In the genomic region with DNA sequence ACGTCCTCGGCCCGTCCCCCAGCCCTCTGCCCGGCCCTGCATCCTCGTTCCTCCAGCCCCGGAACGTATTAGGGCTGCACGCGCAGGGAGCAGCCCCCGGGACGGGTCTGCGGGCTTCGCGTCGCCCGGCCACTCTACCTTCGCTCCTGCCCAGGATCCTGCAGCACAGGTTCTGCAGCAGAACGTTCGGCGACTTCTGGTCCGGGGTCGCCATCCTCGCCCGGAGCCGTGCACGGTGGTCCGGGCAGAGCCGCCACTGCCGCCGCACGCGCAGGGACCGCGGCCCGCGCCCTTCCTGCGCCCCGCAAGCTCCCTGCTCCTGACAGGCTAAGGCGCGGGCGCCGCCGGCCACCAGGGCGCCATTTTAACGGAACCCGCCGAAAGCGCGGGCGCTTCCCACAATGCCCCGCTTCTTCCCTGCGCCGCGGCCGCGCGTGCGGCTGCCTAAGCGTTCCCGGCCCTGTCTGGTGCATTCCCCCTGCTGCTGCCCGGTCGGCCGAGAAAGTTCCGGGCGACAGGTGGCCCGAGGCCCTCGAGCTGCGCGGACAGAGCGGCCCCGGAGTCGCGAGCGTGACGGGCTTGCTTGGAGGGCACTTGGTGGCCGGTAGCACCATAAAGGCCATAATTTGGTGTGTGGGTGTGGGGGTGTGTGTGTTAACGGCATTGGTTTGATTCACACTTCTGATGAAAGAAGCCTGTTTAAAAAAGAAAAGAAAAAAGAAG, we compare ENCODE assay signal across 8 cellular contexts. TPM values are rescaled to one million over a fixed set of nuclear protein-coding genes. Genes with fewer than 3 reads are reported as not detected.
DNase-seq lines count a peak whose midpoint lies in the region; ATAC-seq and TF ChIP-seq lines count a peak whose summit lies in the region.

Gene TUBGCP3, minus strand, starts transcription at position 387 of the 723 bp plus-strand sequence. Its CDS starts 173 bp downstream, at position 214.

- ATAC-seq in HG03378 (IDR thresholded peaks at IDR 0.05; ENCODE audit: unreplicated experiment), result peak; percentile 63

- TF ChIP-seq POLR2A in GM19193 (IDR thresholded peaks at IDR 0.05; ENCODE audit: extremely low read depth, insufficient read depth, insufficient read length), result peak; percentile 90

- no peak for TF ChIP-seq CTCF in BJ (IDR thresholded peaks at IDR 0.05; ENCODE audit: insufficient read depth, low read depth, low read length)
- no peak for TF ChIP-seq CTCF in liver (IDR thresholded peaks at IDR 0.05; ENCODE audit: low read depth, low read length, missing input control)

- peak in 1 of 2 donors; percentile 31 for TF ChIP-seq RAD21 in liver (IDR thresholded peaks at IDR 0.05)

- under 1% methylated on average over 77 of the region's 77 CpGs for WGBS in liver

- CTCF ChIA-PET in BJ (lab: Yijun Ruan, JAX), result interaction anchor here (0.6 to 2.9 kb wide), 4 partner anchors 13 to 287 kb away, joined by 3 to 20 read pairs (median 4); no protein-coding TSS in a partner anchor

- H3K36me3 ChIP-seq in BJ (ENCODE audit: control insufficient read depth, insufficient read depth, low read length) (no peaks in the 10 kb centered on the region), liver (ENCODE audit: control insufficient read depth in 4 of 4, insufficient read depth in 3 of 4, low read depth in 1 of 4, low read length in 3 of 4) (no peaks in the 10 kb centered on the region)

- POLR2A ChIA-PET in BJ (lab: Charles Lee), result no interaction called here

- H3K4me1 ChIP-seq in liver (ENCODE audit: control insufficient read depth in 4 of 4, insufficient read depth in 4 of 4, low read length in 3 of 4), result peaks cover 3 to 19% (median 9%) of the 10 kb centered on the region in 4 donors

- peak; percentile 19 for DNase-seq in BJ (ENCODE audit: low read depth)
- peak; percentile 83 for DNase-seq in NCI-H526 treated with DMSO at 0.1 percent for 48 hours (lab: John Stamatoyannopoulos, UW)
- DNase-seq in activated CD4-positive, alpha-beta T cell treated with anti-CD3 and anti-CD28 coated beads, Interleukin-2, amount 50 U/mL, for 4 hours, result peak; percentile 64 to 66
- peak; percentile 86 for DNase-seq in dermis blood vessel endothelial cell
- peak; percentile 82 for DNase-seq in stimulated activated CD4-positive, alpha-beta T cell treated with anti-CD3 and anti-CD28 coated beads, Interleukin-4, amount 100 ng/mL, for 1 hour

- H3K4me3 ChIP-seq in BJ (ENCODE audit: low read depth, low read length) (peak within 1 kb of the TSS; percentile 84), liver (ENCODE audit: low read depth in 1 of 3, low read length in 3 of 3) (peak within 1 kb of the TSS; percentile 86 to 98 (median 87))

- no peaks in the 10 kb centered on the region for H3K9me3 ChIP-seq in liver (ENCODE audit: control insufficient read depth in 4 of 4, low read length in 3 of 4)

- H3K27ac ChIP-seq in liver (ENCODE audit: low read depth in 1 of 2, low read length in 2 of 2), result peak within 1 kb of the TSS; percentile 90 to 99

- H3K9ac ChIP-seq in liver (ENCODE audit: low read depth in 1 of 2, low read length in 2 of 2), result peak within 1 kb of the TSS; percentile 87 to 90

- H3K27me3 ChIP-seq in BJ (ENCODE audit: control insufficient read depth, insufficient read depth, low read length), result no peaks in the 10 kb centered on the region
- no peaks in the 10 kb centered on the region for H3K27me3 ChIP-seq in liver (ENCODE audit: control insufficient read depth in 4 of 4, insufficient read depth in 4 of 4, low read length in 3 of 4)

TF ChIP-seq in liver, 16 proteins besides CTCF, POLR2A, EP300 and RAD21:
- TF ChIP-seq SP1 (IDR thresholded peaks at IDR 0.05) (peak; percentile 42), ATF3 (IDR thresholded peaks at IDR 0.05) (no peak), FOXA2 (IDR thresholded peaks at IDR 0.05) (no peak), HNF4A (conservative IDR thresholded peaks at IDR 0.05) (no peak), HNF4G (IDR thresholded peaks at IDR 0.05) (no peak), YY1 (IDR thresholded peaks at IDR 0.05) (peak; percentile 96), MAX (IDR thresholded peaks at IDR 0.05) (peak; percentile 34), FOXA1 (IDR thresholded peaks at IDR 0.05) (no peak), EGR1 (IDR thresholded peaks at IDR 0.05; ENCODE audit: low read depth in 2 of 2) (no peak), JUND (IDR thresholded peaks at IDR 0.05) (no peak), TAF1 (conservative IDR thresholded peaks at IDR 0.05) (peak; percentile 69), NR2F2 (IDR thresholded peaks at IDR 0.05) (no peak), GABPA (IDR thresholded peaks at IDR 0.05 in 1 of 2, conservative IDR thresholded peaks at IDR 0.05 in 1 of 2) (peak; percentile 43 to 83), RXRA (IDR thresholded peaks at IDR 0.05) (no peak), REST (IDR thresholded peaks at IDR 0.05) (no peak)
- TF ChIP-seq, protein P1, sequence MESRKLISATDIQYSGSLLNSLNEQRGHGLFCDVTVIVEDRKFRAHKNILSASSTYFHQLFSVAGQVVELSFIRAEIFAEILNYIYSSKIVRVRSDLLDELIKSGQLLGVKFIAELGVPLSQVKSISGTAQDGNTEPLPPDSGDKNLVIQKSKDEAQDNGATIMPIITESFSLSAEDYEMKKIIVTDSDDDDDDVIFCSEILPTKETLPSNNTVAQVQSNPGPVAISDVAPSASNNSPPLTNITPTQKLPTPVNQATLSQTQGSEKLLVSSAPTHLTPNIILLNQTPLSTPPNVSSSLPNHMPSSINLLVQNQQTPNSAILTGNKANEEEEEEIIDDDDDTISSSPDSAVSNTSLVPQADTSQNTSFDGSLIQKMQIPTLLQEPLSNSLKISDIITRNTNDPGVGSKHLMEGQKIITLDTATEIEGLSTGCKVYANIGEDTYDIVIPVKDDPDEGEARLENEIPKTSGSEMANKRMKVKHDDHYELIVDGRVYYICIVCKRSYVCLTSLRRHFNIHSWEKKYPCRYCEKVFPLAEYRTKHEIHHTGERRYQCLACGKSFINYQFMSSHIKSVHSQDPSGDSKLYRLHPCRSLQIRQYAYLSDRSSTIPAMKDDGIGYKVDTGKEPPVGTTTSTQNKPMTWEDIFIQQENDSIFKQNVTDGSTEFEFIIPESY (IDR thresholded peaks at IDR 0.05), result no peak

RNA-seq across cellular contexts. Expression of gene TUBGCP3, which starts in this region (rescaled TPM):
- 11.2 and 15.7 TPM in 2 replicates for polyA plus RNA-seq in BJ (2011; rRNA removed)
- polyA minus RNA-seq in BJ (2011; rRNA and poly(A)+ RNA removed), result 20.9 and 21.9 TPM in 2 replicates
- total RNA-seq in dermis blood vessel endothelial cell, result 29.6 and 35.0 TPM in 2 replicates
- total RNA-seq in liver, result 10 to 100 TPM; 24.8 to 31.0 TPM
- 1 to 10 TPM; 6.7 to 9.8 TPM for polyA plus RNA-seq in liver

Comparison
In these comparisons a context has a peak if more than half of its experiments do, and no peak if none do; other contexts are left out.
1. Peak in every context shown above with its lines: DNase-seq, ATAC-seq, H3K4me3 ChIP-seq and H3K27ac ChIP-seq.
2. DNase-seq: peak in every context shown above with its lines; median percentile 86 in dermis blood vessel endothelial cell; 83 in NCI-H526 treated with DMSO at 0.1 percent for 48 hours; 82 in stimulated activated CD4-positive, alpha-beta T cell treated with anti-CD3 and anti-CD28 coated beads, Interleukin-4, amount 100 ng/mL, for 1 hour; 65 in activated CD4-positive, alpha-beta T cell treated with anti-CD3 and anti-CD28 coated beads, Interleukin-2, amount 50 U/mL, for 4 hours; 19 in BJ.